11 cellular contexts compared by ENCODE assay signal in the genomic region with DNA sequence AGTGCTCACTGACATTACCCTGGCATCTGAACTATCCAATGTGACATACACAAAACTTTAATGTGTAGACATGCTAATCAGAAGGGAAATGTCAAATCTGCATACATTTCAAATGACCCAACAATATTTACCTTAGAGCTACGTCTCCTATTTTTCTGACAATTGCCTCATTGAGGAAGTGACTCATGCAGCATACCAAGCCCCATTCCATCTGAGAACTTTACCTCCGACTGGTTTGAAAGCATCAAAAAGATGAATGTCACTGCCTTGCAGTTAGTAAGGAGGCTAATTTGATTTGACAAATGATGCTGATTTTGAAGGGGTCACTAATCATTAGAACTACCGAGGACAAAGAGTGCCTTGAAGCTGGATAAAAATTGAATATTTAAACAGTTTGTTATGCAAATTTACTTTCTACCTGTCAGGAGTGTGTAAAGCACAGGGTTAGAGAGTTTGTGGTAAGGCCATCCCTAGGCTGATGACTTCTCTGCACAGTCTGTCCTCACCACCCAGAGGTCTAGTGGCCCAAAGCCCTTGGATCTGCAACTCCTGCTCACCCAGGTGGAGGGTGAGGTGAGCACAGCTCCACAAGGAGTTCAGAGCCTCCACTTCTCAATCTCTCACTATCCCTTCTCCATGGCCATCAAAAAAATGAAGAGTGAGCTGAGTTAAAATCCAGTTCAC.
DNase-seq lines count a peak whose midpoint lies in the region; ATAC-seq and TF ChIP-seq lines count a peak whose summit lies in the region.
"Had no signal": no experiment of that assay in that cellular context is flagged by ENCODE, and none has a peak within 500 bp of the region (broad histone marks: within the 10 kb centered on the region; RNA-seq: fewer than 3 reads in every experiment).

No MANE protein-coding gene starts in this region.

- DNase-seq in ELR (ENCODE audit: low read depth) (peak; percentile 66), NOMO-1 treated with DMSO at 0.1 percent for 48 hours (lab: John Stamatoyannopoulos, UW; ENCODE audit: unreplicated experiment) (peak; percentile 64), epithelial cell of prostate (ENCODE audit: low read depth, low spot score) (peak; percentile 66), prostate gland (ENCODE audit: low spot score) (no peak), NCI-H524 treated with DMSO at 0.1 percent for 48 hours (lab: John Stamatoyannopoulos, UW) (no peak), NCI-H2196 (lab: John Stamatoyannopoulos, UW; ENCODE audit: unreplicated experiment) (no peak)
- no peak for DNase-seq in activated CD8-positive, alpha-beta memory T cell treated with anti-CD3 and anti-CD28 coated beads, Interleukin-2, amount 50 U/mL, for 4 hours
- DNase-seq: activated naive CD4-positive, alpha-beta T cell treated with Interleukin-2 at 50 U/mL for 16 hours; heart right ventricle; NCI-H187 treated with DMSO at 0.1 percent for 48 hours had no signal

- no peak for TF ChIP-seq POLR2A in prostate gland (IDR thresholded peaks at IDR 0.05)

- no peaks in the 10 kb centered on the region for H3K27me3 ChIP-seq in prostate gland (replicated peaks; ENCODE audit: insufficient read depth)
- H3K27me3 ChIP-seq: heart right ventricle had no signal

- 43% methylated on average over 3 of the region's 3 CpGs for WGBS in prostate gland

- H3K4me1 ChIP-seq in prostate gland (replicated peaks) = peaks cover 6% of the 10 kb centered on the region

- peak overlapping the region; percentile 97 for H3K27ac ChIP-seq in epithelial cell of prostate
- H3K27ac ChIP-seq in prostate gland = peak overlapping the region; percentile 69 to 74
- H3K27ac ChIP-seq: heart right ventricle had no signal

- H3K9me3 ChIP-seq in prostate gland = no peaks in the 10 kb centered on the region
- H3K9me3 ChIP-seq: heart right ventricle had no signal

- TF ChIP-seq CTCF in prostate gland (IDR thresholded peaks at IDR 0.05) = no peak

- H3K4me3 ChIP-seq in prostate gland = no peak overlapping the region
- H3K4me3 ChIP-seq: heart right ventricle had no signal

- ATAC-seq in HG02981 (IDR thresholded peaks at IDR 0.05; ENCODE audit: unreplicated experiment) = no peak

- no peaks in the 10 kb centered on the region for H3K36me3 ChIP-seq in prostate gland
- H3K36me3 ChIP-seq: heart right ventricle had no signal

- intact Hi-C loops in prostate gland (cut with DNase I) = no loop called here

Comparison
In these comparisons a context has a peak if more than half of its experiments do, and no peak if none do; other contexts are left out.
1. DNase-seq: peak in ELR (single experiment), NOMO-1 treated with DMSO at 0.1 percent for 48 hours (single experiment) and epithelial cell of prostate (single experiment); none in prostate gland (single experiment), activated CD8-positive, alpha-beta memory T cell treated with anti-CD3 and anti-CD28 coated beads, Interleukin-2, amount 50 U/mL, for 4 hours (single experiment), NCI-H524 treated with DMSO at 0.1 percent for 48 hours (single experiment) and NCI-H2196 (single experiment).